Comparison of ENCODE assay signal across 40 cellular contexts in genomic region chr5:1226231-1226630, GRCh38. TPM values are rescaled to one million over a fixed set of nuclear protein-coding genes. Genes with fewer than 3 reads are reported as not detected.
"Had no signal": no experiment of that assay in that cellular context is flagged by ENCODE, and none has a peak within 500 bp of the region (broad histone marks: within the 10 kb centered on the region; RNA-seq: fewer than 3 reads in every experiment).

No MANE protein-coding gene starts in this region.

- H3K9me3 Mint-ChIP-seq: activated B cell treated with CpG ODN at 0.5 μM for 24 hours; activated CD4-positive, alpha-beta memory T cell treated with anti-CD3 and anti-CD28 coated beads for 36 hours; activated CD4-positive, alpha-beta T cell treated with anti-CD3 and anti-CD28 coated beads, Interleukin-2, amount 10 ng/mL, durations not matched to agents 24 days and 14 days; activated CD8-positive, alpha-beta T cell treated with anti-CD3 and anti-CD28 coated beads for 36 hours; activated naive CD4-positive, alpha-beta T cell treated with anti-CD3 and anti-CD28 coated beads, Interleukin-2, amount 50 U/mL, for 24 hours; activated naive CD8-positive, alpha-beta T cell treated with anti-CD3 and anti-CD28 coated beads, Interleukin-2, amount 50 U/mL, for 24 hours; activated T-cell treated with anti-CD3 and anti-CD28 coated beads, Interleukin-2, amount 50 U/mL, for 4 hours; activated T-cell treated with anti-CD3 and anti-CD28 coated beads, Interleukin-2, amount 50 U/mL, for 72 hours; activated T-helper 1 cell treated with anti-CD3 and anti-CD28 coated beads, Interleukin-12 subunit alpha, Interleukin-12 subunit beta, Interleukin-2, Interleukin-4 antibody, amounts not matched to agents 30 ng/mL and 10 ng/mL and 1 ng/mL, durations not matched to agents 14 hours and 24 hours and 36 hours; activated T-helper 17 cell treated with anti-CD3 and anti-CD28 coated beads, Interleukin-2, amount 50 U/mL, for 72 hours; central memory CD8-positive, alpha-beta T cell; T-helper 2 cell treated with Interferon-gamma antibody and Interleukin-4, amounts not matched to agents 5 μg/mL and 100 μg/mL, for 36 hours had no signal

- H3K36me3 Mint-ChIP-seq: activated CD4-positive, alpha-beta memory T cell treated with anti-CD3 and anti-CD28 coated beads for 36 hours; activated naive CD4-positive, alpha-beta T cell treated with anti-CD3 and anti-CD28 coated beads, Interleukin-2, amount 10 ng/mL, durations not matched to agents 7 days and 5 days; activated naive CD4-positive, alpha-beta T cell treated with anti-CD3 and anti-CD28 coated beads, Interleukin-2, amount 50 U/mL, for 24 hours; activated naive CD8-positive, alpha-beta T cell; activated naive CD8-positive, alpha-beta T cell treated with anti-CD3 and anti-CD28 coated beads, Interleukin-2, amount 10 ng/mL, durations not matched to agents 7 days and 5 days; brain had no signal

- H3K4me3 ChIP-seq: ascending aorta, cardiac muscle cell had no signal

- H3K27me3 Mint-ChIP-seq: activated naive CD4-positive, alpha-beta T cell treated with anti-CD3 and anti-CD28 coated beads, Interleukin-2, amount 50 U/mL, for 24 hours; brain had no signal

- DNase-seq: activated B cell treated with CpG ODN at 0.5 μM for 24 hours; activated CD4-positive, alpha-beta memory T cell treated with anti-CD3 and anti-CD28 coated beads for 36 hours; activated CD4-positive, alpha-beta T cell treated with anti-CD3 and anti-CD28 coated beads for 4 hours; activated CD4-positive, alpha-beta T cell treated with anti-CD3 and anti-CD28 coated beads, Interleukin-2, amount 10 ng/mL, durations not matched to agents 24 days and 14 days; activated CD4-positive, alpha-beta T cell treated with anti-CD3 and anti-CD28 coated beads, Interleukin-2, amount 50 U/mL, for 1 hour; activated CD4-positive, alpha-beta T cell treated with anti-CD3 and anti-CD28 coated beads, Interleukin-2, amount 50 U/mL, for 4 hours; activated CD4-positive, CD25-positive, alpha-beta regulatory T cell treated with anti-CD3 and anti-CD28 coated beads, Interleukin-2, amount 50 U/mL, for 72 hours; activated CD8-positive, alpha-beta memory T cell treated with anti-CD3 and anti-CD28 coated beads, Interleukin-2, amount 50 U/mL, for 4 hours; activated CD8-positive, alpha-beta T cell treated with anti-CD3 and anti-CD28 coated beads for 36 hours; activated effector memory CD4-positive, alpha-beta T cell treated with anti-CD3 and anti-CD28 coated beads, Interleukin-2, amount 50 U/mL, for 16 hours; activated gamma-delta T cell treated with Interleukin-2 at 50 U/mL for 16 hours; activated naive CD4-positive, alpha-beta T cell; activated naive CD4-positive, alpha-beta T cell treated with anti-CD3 and anti-CD28 coated beads, Interleukin-2, amount 10 ng/mL, durations not matched to agents 7 days and 5 days; activated naive CD8-positive, alpha-beta T cell treated with anti-CD3 and anti-CD28 coated beads, Interleukin-2, amount 10 ng/mL, durations not matched to agents 7 days and 5 days; activated naive CD8-positive, alpha-beta T cell treated with anti-CD3 and anti-CD28 coated beads, Interleukin-2, amount 50 U/mL, for 24 hours; activated T-cell treated with anti-CD3 and anti-CD28 coated beads for 4 hours; activated T-cell treated with anti-CD3 and anti-CD28 coated beads, Interleukin-2, amount 50 U/mL, for 1 hour; activated T-cell treated with anti-CD3 and anti-CD28 coated beads, Interleukin-2, amount 50 U/mL, for 4 hours; activated T-cell treated with anti-CD3 and anti-CD28 coated beads, Interleukin-2, amount 50 U/mL, for 72 hours; amygdala; anterior cingulate cortex; caudate nucleus; cerebellar nuclear complex; T-helper 1 cell; T-helper 2 cell; T-helper 9 cell had no signal

- H3K4me1 Mint-ChIP-seq: activated B cell treated with CpG ODN at 0.5 μM for 24 hours; activated naive CD8-positive, alpha-beta T cell treated with anti-CD3 and anti-CD28 coated beads, Interleukin-2, amount 50 U/mL, for 24 hours; activated T-helper 17 cell treated with anti-CD3 and anti-CD28 coated beads, Interleukin-2, amount 50 U/mL, for 72 hours had no signal

- H3K36me3 ChIP-seq: ascending aorta, cardiac muscle cell had no signal

- H3K9me3 ChIP-seq: ascending aorta had no signal

- H3K27ac Mint-ChIP-seq: activated B cell treated with CpG ODN at 0.5 μM for 24 hours; activated CD4-positive, alpha-beta memory T cell treated with anti-CD3 and anti-CD28 coated beads for 36 hours; activated CD4-positive, alpha-beta T cell treated with anti-CD3 and anti-CD28 coated beads, Interleukin-2, amount 10 ng/mL, durations not matched to agents 24 days and 14 days; activated CD8-positive, alpha-beta T cell treated with anti-CD3 and anti-CD28 coated beads for 36 hours; activated naive CD4-positive, alpha-beta T cell treated with anti-CD3 and anti-CD28 coated beads, Interleukin-2, amount 10 ng/mL, durations not matched to agents 7 days and 5 days; activated naive CD4-positive, alpha-beta T cell treated with anti-CD3 and anti-CD28 coated beads, Interleukin-2, amount 50 U/mL, for 24 hours; activated naive CD8-positive, alpha-beta T cell; activated naive CD8-positive, alpha-beta T cell treated with anti-CD3 and anti-CD28 coated beads, Interleukin-2, amount 10 ng/mL, durations not matched to agents 7 days and 5 days; activated naive CD8-positive, alpha-beta T cell treated with anti-CD3 and anti-CD28 coated beads, Interleukin-2, amount 50 U/mL, for 24 hours; activated T-cell treated with anti-CD3 and anti-CD28 coated beads, Interleukin-2, amount 50 U/mL, for 72 hours; activated T-helper 1 cell treated with anti-CD3 and anti-CD28 coated beads, Interleukin-12 subunit alpha, Interleukin-12 subunit beta, Interleukin-2, Interleukin-4 antibody, amounts not matched to agents 30 ng/mL and 10 ng/mL and 1 ng/mL, durations not matched to agents 14 hours and 24 hours and 36 hours; activated T-helper 17 cell treated with anti-CD3 and anti-CD28 coated beads, Interleukin-2, amount 50 U/mL, for 72 hours; T-helper 1 cell treated with Interleukin-12 subunit alpha and Interleukin-12 subunit beta and Interleukin-4 antibody, amounts not matched to agents 30 μg/mL and 1 μg/mL, for 36 hours; T-helper 2 cell treated with Interferon-gamma antibody and Interleukin-4, amounts not matched to agents 5 μg/mL and 100 μg/mL, for 36 hours had no signal

- H3K4me3 Mint-ChIP-seq: activated B cell treated with CpG ODN at 0.5 μM for 24 hours; activated CD4-positive, alpha-beta memory T cell treated with anti-CD3 and anti-CD28 coated beads for 36 hours; activated CD4-positive, alpha-beta T cell treated with anti-CD3 and anti-CD28 coated beads, Interleukin-2, amount 10 ng/mL, durations not matched to agents 24 days and 14 days; activated CD8-positive, alpha-beta T cell treated with anti-CD3 and anti-CD28 coated beads for 36 hours; activated naive CD4-positive, alpha-beta T cell treated with anti-CD3 and anti-CD28 coated beads, Interleukin-2, amount 10 ng/mL, durations not matched to agents 7 days and 5 days; activated naive CD4-positive, alpha-beta T cell treated with anti-CD3 and anti-CD28 coated beads, Interleukin-2, amount 50 U/mL, for 24 hours; activated naive CD8-positive, alpha-beta T cell; activated naive CD8-positive, alpha-beta T cell treated with anti-CD3 and anti-CD28 coated beads, Interleukin-2, amount 10 ng/mL, durations not matched to agents 7 days and 5 days; activated naive CD8-positive, alpha-beta T cell treated with anti-CD3 and anti-CD28 coated beads, Interleukin-2, amount 50 U/mL, for 24 hours; activated T-cell treated with anti-CD3 and anti-CD28 coated beads, Interleukin-2, amount 50 U/mL, for 4 hours; activated T-cell treated with anti-CD3 and anti-CD28 coated beads, Interleukin-2, amount 50 U/mL, for 72 hours; activated T-helper 1 cell treated with anti-CD3 and anti-CD28 coated beads, Interleukin-12 subunit alpha, Interleukin-12 subunit beta, Interleukin-2, Interleukin-4 antibody, amounts not matched to agents 30 ng/mL and 10 ng/mL and 1 ng/mL, durations not matched to agents 14 hours and 24 hours and 36 hours; activated T-helper 17 cell treated with anti-CD3 and anti-CD28 coated beads, Interleukin-2, amount 50 U/mL, for 72 hours; brain; central memory CD8-positive, alpha-beta T cell; T-helper 1 cell treated with Interleukin-12 subunit alpha and Interleukin-12 subunit beta and Interleukin-4 antibody, amounts not matched to agents 30 μg/mL and 1 μg/mL, for 36 hours; T-helper 2 cell treated with Interferon-gamma antibody and Interleukin-4, amounts not matched to agents 5 μg/mL and 100 μg/mL, for 36 hours had no signal

- H3K4me1 ChIP-seq: ascending aorta had no signal

- H3K27ac ChIP-seq: ascending aorta, cardiac muscle cell, VCaP had no signal

- H3K27me3 ChIP-seq: ascending aorta, cardiac muscle cell had no signal

- ATAC-seq: activated CD8-positive, alpha-beta T cell treated with anti-CD3 and anti-CD28 coated beads for 36 hours; activated naive CD8-positive, alpha-beta T cell treated with anti-CD3 and anti-CD28 coated beads, Interleukin-2, amount 50 U/mL, for 24 hours; activated T-cell treated with anti-CD3 and anti-CD28 coated beads, Interleukin-2, amount 50 U/mL, for 4 hours; activated T-cell treated with anti-CD3 and anti-CD28 coated beads, Interleukin-2, amount 50 U/mL, for 72 hours; activated T-helper 17 cell treated with anti-CD3 and anti-CD28 coated beads, Interleukin-2, amount 50 U/mL, for 72 hours had no signal

RNA-seq across cellular contexts. Expression of gene SLC6A18, which starts 1.1 kb away (rescaled TPM):
- total RNA-seq: activated B cell treated with CpG ODN at 0.5 μM for 24 hours; activated CD4-positive, alpha-beta memory T cell treated with anti-CD3 and anti-CD28 coated beads for 36 hours; activated CD4-positive, alpha-beta T cell treated with anti-CD3 and anti-CD28 coated beads, Interleukin-2, amount 10 ng/mL, durations not matched to agents 24 days and 14 days; activated CD8-positive, alpha-beta memory T cell treated with anti-CD3 and anti-CD28 coated beads for 36 hours; activated CD8-positive, alpha-beta T cell treated with anti-CD3 and anti-CD28 coated beads for 36 hours; activated naive CD8-positive, alpha-beta T cell treated with anti-CD3 and anti-CD28 coated beads, Interleukin-2, amount 10 ng/mL, durations not matched to agents 7 days and 5 days; activated T-cell treated with anti-CD3 and anti-CD28 coated beads, Interleukin-2, amount 50 U/mL, for 4 hours; activated T-cell treated with anti-CD3 and anti-CD28 coated beads, Interleukin-2, amount 50 U/mL, for 72 hours; activated T-helper 1 cell treated with anti-CD3 and anti-CD28 coated beads, Interleukin-12 subunit alpha, Interleukin-12 subunit beta, Interleukin-2, Interleukin-4 antibody, amounts not matched to agents 30 ng/mL and 10 ng/mL and 1 ng/mL, durations not matched to agents 14 hours and 24 hours and 36 hours; activated T-helper 17 cell treated with anti-CD3 and anti-CD28 coated beads, Interleukin-2, amount 50 U/mL, for 72 hours; ascending aorta; bronchial epithelial cell; cardiac muscle cell had no signal
- polyA plus RNA-seq: adipose tissue, cardiac muscle cell had no signal

RNA-seq across cellular contexts. Expression of gene SLC6A19, which starts 24.8 kb away (rescaled TPM):
- total RNA-seq: activated B cell treated with CpG ODN at 0.5 μM for 24 hours; activated CD4-positive, alpha-beta memory T cell treated with anti-CD3 and anti-CD28 coated beads for 36 hours; activated CD4-positive, alpha-beta T cell treated with anti-CD3 and anti-CD28 coated beads, Interleukin-2, amount 10 ng/mL, durations not matched to agents 24 days and 14 days; activated CD8-positive, alpha-beta memory T cell treated with anti-CD3 and anti-CD28 coated beads for 36 hours; activated CD8-positive, alpha-beta T cell treated with anti-CD3 and anti-CD28 coated beads for 36 hours; activated naive CD8-positive, alpha-beta T cell treated with anti-CD3 and anti-CD28 coated beads, Interleukin-2, amount 10 ng/mL, durations not matched to agents 7 days and 5 days; activated T-cell treated with anti-CD3 and anti-CD28 coated beads, Interleukin-2, amount 50 U/mL, for 72 hours; activated T-helper 1 cell treated with anti-CD3 and anti-CD28 coated beads, Interleukin-12 subunit alpha, Interleukin-12 subunit beta, Interleukin-2, Interleukin-4 antibody, amounts not matched to agents 30 ng/mL and 10 ng/mL and 1 ng/mL, durations not matched to agents 14 hours and 24 hours and 36 hours; activated T-helper 17 cell treated with anti-CD3 and anti-CD28 coated beads, Interleukin-2, amount 50 U/mL, for 72 hours; ascending aorta; bronchial epithelial cell had no signal
